ENCODE assay signal across 11 cellular contexts in the genomic region with DNA sequence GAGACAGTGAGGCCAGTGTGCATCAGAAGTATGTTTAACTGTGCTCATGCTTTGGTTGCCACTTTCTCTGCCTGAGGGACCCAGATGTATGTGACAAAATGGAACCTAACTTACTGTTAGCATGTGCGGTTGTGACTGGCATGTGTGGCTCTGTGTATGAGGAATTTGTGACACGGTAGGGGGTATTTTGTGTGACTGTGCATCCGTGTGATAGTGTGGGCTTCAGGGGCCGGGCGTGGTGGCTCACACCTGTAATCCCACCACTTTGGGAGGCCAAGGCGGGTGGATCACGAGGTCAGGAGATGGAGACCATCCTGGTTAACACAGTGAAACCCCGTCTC. TPM values are rescaled to one million over a fixed set of nuclear protein-coding genes. Genes with fewer than 3 reads are reported as not detected.
DNase-seq lines count a peak whose midpoint lies in the region; ATAC-seq and TF ChIP-seq lines count a peak whose summit lies in the region.
"Not testable (repeated sequence)": the region's sequence is repeated elsewhere in the genome, so short reads cannot be mapped to it uniquely, and the experiment has no call there.
"Had no signal": no experiment of that assay in that cellular context is flagged by ENCODE, and none has a peak within 500 bp of the region (broad histone marks: within the 10 kb centered on the region; RNA-seq: fewer than 3 reads in every experiment).

No MANE protein-coding gene starts in this region.

- not testable (repeated sequence) for H3K27ac Mint-ChIP-seq in T-helper 2 cell treated with Interferon-gamma antibody and Interleukin-4, amounts not matched to agents 5 μg/mL and 100 μg/mL, for 36 hours; endothelial cell (ENCODE audit: unreplicated experiment); neural progenitor cell
- H3K27ac Mint-ChIP-seq in activated naive CD8-positive, alpha-beta T cell treated with anti-CD3 and anti-CD28 coated beads, Interleukin-2, amount 50 U/mL, for 24 hours, result peak overlapping the region; percentile 71
- H3K27ac Mint-ChIP-seq in stimulated activated naive CD8-positive, alpha-beta T cell treated with anti-CD3 and anti-CD28 coated beads, Interleukin-15, Interleukin-2, amounts not matched to agents 100 ng/mL and 50 ng/mL, for 24 hours, result peak overlapping the region; percentile 88

- H3K36me3 ChIP-seq in BJ (ENCODE audit: control insufficient read depth, insufficient read depth, low read length); HUES48 (ENCODE audit: control insufficient read depth, insufficient read depth, low read length); iPS-20b (ENCODE audit: insufficient read depth, low read depth, low read length); neural progenitor cell: not testable (repeated sequence)

- not testable (repeated sequence) for H3K9ac ChIP-seq in HUES48 (ENCODE audit: low read depth, low read length); neural progenitor cell
- H3K9ac ChIP-seq in iPS-20b (ENCODE audit: low read depth, low read length), result peak overlapping the region; percentile 30; the same call in 1 of the 2 replicates

- peaks cover 13% of the 10 kb centered on the region for H3K4me1 Mint-ChIP-seq in T-helper 2 cell treated with Interferon-gamma antibody and Interleukin-4, amounts not matched to agents 5 μg/mL and 100 μg/mL, for 36 hours (ENCODE audit: low read depth)
- peaks cover 18% of the 10 kb centered on the region for H3K4me1 Mint-ChIP-seq in activated naive CD8-positive, alpha-beta T cell treated with anti-CD3 and anti-CD28 coated beads, Interleukin-2, amount 50 U/mL, for 24 hours
- H3K4me1 Mint-ChIP-seq in endothelial cell (ENCODE audit: unreplicated experiment) (peaks cover 11% of the 10 kb centered on the region), neural progenitor cell (peaks cover 21% of the 10 kb centered on the region)
- peaks cover 23% of the 10 kb centered on the region for H3K4me1 Mint-ChIP-seq in stimulated activated naive CD8-positive, alpha-beta T cell treated with anti-CD3 and anti-CD28 coated beads, Interleukin-15, Interleukin-2, amounts not matched to agents 100 ng/mL and 50 ng/mL, for 24 hours (ENCODE audit: low read depth)

- H3K4me3 Mint-ChIP-seq in T-helper 2 cell treated with Interferon-gamma antibody and Interleukin-4, amounts not matched to agents 5 μg/mL and 100 μg/mL, for 36 hours, result peak overlapping the region; percentile 74
- H3K4me3 Mint-ChIP-seq in activated naive CD8-positive, alpha-beta T cell treated with anti-CD3 and anti-CD28 coated beads, Interleukin-2, amount 50 U/mL, for 24 hours, result peak overlapping the region; percentile 72
- H3K4me3 Mint-ChIP-seq in endothelial cell (ENCODE audit: unreplicated experiment) (peak overlapping the region; percentile 67), neural progenitor cell (peak overlapping the region; percentile 84)
- H3K4me3 Mint-ChIP-seq in stimulated activated naive CD8-positive, alpha-beta T cell treated with anti-CD3 and anti-CD28 coated beads, Interleukin-15, Interleukin-2, amounts not matched to agents 100 ng/mL and 50 ng/mL, for 24 hours, result peak overlapping the region; percentile 84

- not testable (repeated sequence) for DNase-seq in BJ (ENCODE audit: low read depth); T-helper 2 cell treated with Interferon-gamma antibody and Interleukin-4, amounts not matched to agents 5 μg/mL and 100 μg/mL, for 36 hours (ENCODE audit: low spot score); activated naive CD8-positive, alpha-beta T cell treated with anti-CD3 and anti-CD28 coated beads, Interleukin-2, amount 50 U/mL, for 24 hours; endothelial cell (ENCODE audit: low spot score); neural progenitor cell (ENCODE audit: low spot score)

- H3K27ac ChIP-seq in HUES48 (ENCODE audit: low read depth, low read length); iPS-20b (ENCODE audit: low read length); neural progenitor cell: not testable (repeated sequence)

- not testable (repeated sequence) for H3K79me2 ChIP-seq in neural progenitor cell (ENCODE audit: low read depth)

- H3K36me3 Mint-ChIP-seq in T-helper 2 cell treated with Interferon-gamma antibody and Interleukin-4, amounts not matched to agents 5 μg/mL and 100 μg/mL, for 36 hours (ENCODE audit: low read depth); activated naive CD8-positive, alpha-beta T cell treated with anti-CD3 and anti-CD28 coated beads, Interleukin-2, amount 50 U/mL, for 24 hours (ENCODE audit: low read depth); endothelial cell (ENCODE audit: low read depth, unreplicated experiment); neural progenitor cell; stimulated activated naive CD8-positive, alpha-beta T cell treated with anti-CD3 and anti-CD28 coated beads, Interleukin-15, Interleukin-2, amounts not matched to agents 100 ng/mL and 50 ng/mL, for 24 hours (ENCODE audit: low read depth): not testable (repeated sequence)

- ATAC-seq in activated naive CD8-positive, alpha-beta T cell treated with anti-CD3 and anti-CD28 coated beads, Interleukin-2, amount 50 U/mL, for 24 hours, result not testable (repeated sequence)

- peaks cover 40% of the 10 kb centered on the region for H3K27me3 Mint-ChIP-seq in T-helper 2 cell treated with Interferon-gamma antibody and Interleukin-4, amounts not matched to agents 5 μg/mL and 100 μg/mL, for 36 hours (ENCODE audit: low read depth)
- H3K27me3 Mint-ChIP-seq in activated naive CD8-positive, alpha-beta T cell treated with anti-CD3 and anti-CD28 coated beads, Interleukin-2, amount 50 U/mL, for 24 hours, result peaks cover 40% of the 10 kb centered on the region
- H3K27me3 Mint-ChIP-seq in endothelial cell (ENCODE audit: unreplicated experiment), result peaks cover 17% of the 10 kb centered on the region
- H3K27me3 Mint-ChIP-seq in neural progenitor cell (ENCODE audit: insufficient read depth, low read depth), result peaks cover 49% of the 10 kb centered on the region
- H3K27me3 Mint-ChIP-seq in stimulated activated naive CD8-positive, alpha-beta T cell treated with anti-CD3 and anti-CD28 coated beads, Interleukin-15, Interleukin-2, amounts not matched to agents 100 ng/mL and 50 ng/mL, for 24 hours, result peaks cover 39% of the 10 kb centered on the region

- TF ChIP-seq CTCF in BJ (IDR thresholded peaks at IDR 0.05; ENCODE audit: insufficient read depth, low read depth, low read length); endothelial cell (IDR thresholded peaks at IDR 0.05; ENCODE audit: unreplicated experiment); neural progenitor cell (IDR thresholded peaks at IDR 0.05): not testable (repeated sequence)

- peak overlapping the region; percentile 46; the same call in 1 of the 2 replicates for H3K4me3 ChIP-seq in BJ (ENCODE audit: low read depth, low read length)
- H3K4me3 ChIP-seq in HUES48 (ENCODE audit: low read depth, low read length), result peak overlapping the region; percentile 69
- peak overlapping the region; percentile 72 for H3K4me3 ChIP-seq in iPS-20b (ENCODE audit: low read length)
- peak overlapping the region; percentile 58 for H3K4me3 ChIP-seq in neural progenitor cell

- H3K4me1 ChIP-seq in HUES48 (ENCODE audit: control insufficient read depth, insufficient read depth, low read length) (peaks cover 13% of the 10 kb centered on the region; the same call in 1 of the 2 replicates), neural progenitor cell (peaks cover 15% of the 10 kb centered on the region)
- H3K4me1 ChIP-seq in iPS-20b (ENCODE audit: insufficient read depth, low read length), result not testable (repeated sequence)

- not testable (repeated sequence) for H2AFZ ChIP-seq in neural progenitor cell (replicated peaks)

- H3K27me3 ChIP-seq in BJ (ENCODE audit: control insufficient read depth, insufficient read depth, low read length) (peaks cover 22% of the 10 kb centered on the region), HUES48 (ENCODE audit: control insufficient read depth, insufficient read depth, low read length) (peaks cover 74% of the 10 kb centered on the region), iPS-20b (ENCODE audit: insufficient read depth, low read length) (peaks cover 80% of the 10 kb centered on the region), neural progenitor cell (peaks cover 81% of the 10 kb centered on the region)

- H3K4me2 ChIP-seq in neural progenitor cell, result peak overlapping the region; percentile 92

- peaks cover 25% of the 10 kb centered on the region for H3F3A ChIP-seq in neural progenitor cell (ENCODE audit: low read depth)

- CTCF ChIA-PET in BJ (lab: Yijun Ruan, JAX), result interaction anchor here (1.3 kb wide), 1 partner anchor 72 kb away, joined by 5 read pairs; no protein-coding TSS in a partner anchor

- not testable (repeated sequence) for H3K9me3 ChIP-seq in HUES48 (ENCODE audit: control insufficient read depth, insufficient read depth, low read length); iPS-20b (ENCODE audit: insufficient read depth, low read depth, low read length); neural progenitor cell (ENCODE audit: low read depth)

- H3K9me3 Mint-ChIP-seq in T-helper 2 cell treated with Interferon-gamma antibody and Interleukin-4, amounts not matched to agents 5 μg/mL and 100 μg/mL, for 36 hours; activated naive CD8-positive, alpha-beta T cell treated with anti-CD3 and anti-CD28 coated beads, Interleukin-2, amount 50 U/mL, for 24 hours; endothelial cell (ENCODE audit: unreplicated experiment); neural progenitor cell; stimulated activated naive CD8-positive, alpha-beta T cell treated with anti-CD3 and anti-CD28 coated beads, Interleukin-15, Interleukin-2, amounts not matched to agents 100 ng/mL and 50 ng/mL, for 24 hours: not testable (repeated sequence)

- not testable (repeated sequence) for H4K20me1 ChIP-seq in neural progenitor cell (ENCODE audit: low read depth)

- POLR2A ChIA-PET in BJ (lab: Charles Lee), result not testable (repeated sequence)

RNA-seq across cellular contexts. Expression of gene CGREF1, which starts 0.4 kb away (rescaled TPM):
- polyA plus RNA-seq in BJ (2011; rRNA removed), result 4.8 and 6.9 TPM in 2 replicates
- 2.6 and 2.7 TPM in 2 replicates for polyA minus RNA-seq in BJ (2011; rRNA and poly(A)+ RNA removed)
- total RNA-seq in endothelial cell (ENCODE audit: unreplicated experiment) (not detected), neural progenitor cell (ENCODE audit: low replicate concordance) (2.1 and 3.0 TPM in 2 replicates)

RNA-seq across cellular contexts. Expression of gene ABHD1, which starts 4.3 kb away (rescaled TPM):
- polyA plus RNA-seq in BJ (2011; rRNA removed), result 0.07 TPM in 1 of 2 replicates, not detected in the other
- not detected in 2 replicates for polyA minus RNA-seq in BJ (2011; rRNA and poly(A)+ RNA removed)
- total RNA-seq in endothelial cell (ENCODE audit: unreplicated experiment) (0.31 TPM), neural progenitor cell (ENCODE audit: low replicate concordance) (0.65 and 1.1 TPM in 2 replicates)
- total RNA-seq: esophagus mucosa, G401, myocyte had no signal

RNA-seq across cellular contexts. Expression of gene PREB, which starts 15.1 kb away (rescaled TPM):
- polyA plus RNA-seq in BJ (2011; rRNA removed), result 54.9 and 84.0 TPM in 2 replicates
- 24.6 and 32.8 TPM in 2 replicates for polyA minus RNA-seq in BJ (2011; rRNA and poly(A)+ RNA removed)
- 42.9 TPM for total RNA-seq in endothelial cell (ENCODE audit: unreplicated experiment)
- total RNA-seq in neural progenitor cell (ENCODE audit: low replicate concordance), result 25.1 and 39.8 TPM in 2 replicates

RNA-seq across cellular contexts. Expression of gene PRR30, which starts 19.9 kb away (rescaled TPM):
- polyA plus RNA-seq in BJ (2011; rRNA removed), result not detected in 2 replicates
- not detected in 2 replicates for polyA minus RNA-seq in BJ (2011; rRNA and poly(A)+ RNA removed)
- total RNA-seq in endothelial cell (ENCODE audit: unreplicated experiment) (not detected), neural progenitor cell (ENCODE audit: low replicate concordance) (not detected in 2 replicates)
- total RNA-seq: esophagus mucosa, G401, myocyte had no signal

RNA-seq across cellular contexts. Expression of gene TCF23, which starts 29.5 kb away (rescaled TPM):
- polyA plus RNA-seq in BJ (2011; rRNA removed), result not detected in 2 replicates
- not detected in 2 replicates for polyA minus RNA-seq in BJ (2011; rRNA and poly(A)+ RNA removed)
- not detected for total RNA-seq in endothelial cell (ENCODE audit: unreplicated experiment)
- total RNA-seq in neural progenitor cell (ENCODE audit: low replicate concordance), result 0.03 TPM in 1 of 2 replicates, not detected in the other
- total RNA-seq: esophagus mucosa, G401, myocyte had no signal
